Comparison of ENCODE assay signal across 8 cellular contexts in the genomic region with DNA sequence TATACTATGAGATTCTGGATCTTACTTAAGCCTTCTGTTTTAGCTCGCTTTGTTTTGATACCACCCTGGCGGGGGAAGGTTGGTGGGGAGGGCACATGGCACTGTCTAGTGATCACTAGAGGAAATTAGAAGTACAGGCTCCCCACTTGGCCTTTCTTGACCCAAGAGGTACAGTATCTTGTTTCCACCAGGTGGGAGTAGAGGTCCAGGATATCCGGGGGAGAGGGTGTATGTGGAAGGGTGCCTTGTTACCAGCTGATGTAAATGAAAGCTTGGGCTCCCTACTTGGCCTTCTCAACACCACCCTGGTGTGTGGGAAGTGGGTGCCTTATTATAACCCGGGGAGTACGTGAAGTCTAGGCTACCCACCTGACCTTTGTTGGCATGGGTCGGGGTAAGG. TPM values are rescaled to one million over a fixed set of nuclear protein-coding genes. Genes with fewer than 3 reads are reported as not detected.
DNase-seq lines count a peak whose midpoint lies in the region; TF ChIP-seq lines count a peak whose summit lies in the region.
"Had no signal": no experiment of that assay in that cellular context is flagged by ENCODE, and none has a peak within 500 bp of the region (broad histone marks: within the 10 kb centered on the region; RNA-seq: fewer than 3 reads in every experiment).

No MANE protein-coding gene starts in this region.

- no TSS peak for BruUV-seq in A673 (replicated peaks; lab: Mats Ljungman, UMichigan)

- TF ChIP-seq CTCF in GM10266 (IDR thresholded peaks at IDR 0.05; ENCODE audit: control insufficient read depth, insufficient read depth, low read depth, missing control alignments) (peak; percentile 15), A673 (conservative IDR thresholded peaks at IDR 0.05; ENCODE audit: low read depth, low read length) (no peak)

- POLR2A ChIA-PET in A673 (lab: Charles Lee; ENCODE audit: low non-redundant PET), result no interaction called here

- H3K9me3 ChIP-seq in A673 (ENCODE audit: low read depth, low read length, poor library complexity, severe bottlenecking), result peaks cover 26% of the 10 kb centered on the region

- no peaks in the 10 kb centered on the region for H3K4me1 ChIP-seq in A673 (ENCODE audit: insufficient read depth, low read length, poor library complexity, severe bottlenecking)

- H3K36me3 ChIP-seq in A673 (ENCODE audit: insufficient read depth, low read length, poor library complexity, severe bottlenecking), result no peaks in the 10 kb centered on the region

- H3K27ac ChIP-seq in A673 (ENCODE audit: low read depth, low read length, poor library complexity, severe bottlenecking), result no peak overlapping the region

- CTCF ChIA-PET in A673 (lab: Charles Lee), result no interaction called here

- intact Hi-C loops in A673 (cut with micrococcal nuclease; ENCODE audit: unreplicated experiment), result no loop called here

- H3K4me3 ChIP-seq in A673 (ENCODE audit: low read depth, low read length, poor library complexity, severe bottlenecking), result no peak overlapping the region

- no peaks in the 10 kb centered on the region for H3K27me3 ChIP-seq in A673 (replicated peaks; ENCODE audit: insufficient read depth, low read depth, low read length, poor library complexity)

- DNase-seq in GM10266 (ENCODE audit: extremely low spot score) (peak; percentile 26), GM19240 (ENCODE audit: insufficient read length, low spot score) (peak; percentile 38), iPS-NIHi7 (ENCODE audit: extremely low spot score) (peak; percentile 67), A673 (ENCODE audit: low spot score) (no peak), HT-29 (ENCODE audit: low spot score) (no peak), NCI-H524 treated with DMSO at 0.1 percent for 48 hours (lab: John Stamatoyannopoulos, UW) (no peak)
- peak; percentile 14 to 23 for DNase-seq in activated CD4-positive, alpha-beta T cell treated with anti-CD3 and anti-CD28 coated beads, Interleukin-2, amount 50 U/mL, for 4 hours
- DNase-seq: foreskin fibroblast had no signal

RNA-seq across cellular contexts. Expression of a gene that starts 7.5 kb away (rescaled TPM):
- total RNA-seq in A673 (2021), result 25.6 and 30.7 TPM in 2 replicates
- 4.9 and 5.4 TPM in 2 replicates for total RNA-seq in HT-29 (2014; rRNA removed; shearing (Covaris generic))

Comparison
In these comparisons a context has a peak if more than half of its experiments do, and no peak if none do; other contexts are left out.
1. DNase-seq: peak in GM10266 (single experiment), GM19240 (single experiment), activated CD4-positive, alpha-beta T cell treated with anti-CD3 and anti-CD28 coated beads, Interleukin-2, amount 50 U/mL, for 4 hours (2 of 2) and iPS-NIHi7 (single experiment); none in A673 (single experiment), HT-29 (single experiment) and NCI-H524 treated with DMSO at 0.1 percent for 48 hours (single experiment).